In genomic region chr10:116043304-116043703, GRCh38 we compare ENCODE assay signal across 9 cellular contexts.
"Had no signal": no experiment of that assay in that cellular context is flagged by ENCODE, and none has a peak within 500 bp of the region (broad histone marks: within the 10 kb centered on the region; RNA-seq: fewer than 3 reads in every experiment).

No MANE protein-coding gene starts in this region.

- H3K36me3 ChIP-seq: HAP-1 had no signal

- H3K9ac ChIP-seq: GM23248 had no signal

- H3K27ac Mint-ChIP-seq: GM23338, H9, HFFc6 had no signal

- H3K9me3 ChIP-seq: HAP-1 had no signal

- ATAC-seq: GM23338, HCT116 had no signal

- DNase-seq: GM23248, GOT3, H7, H9, HCEC 1CT, HFFc6 had no signal

- H3K4me3 Mint-ChIP-seq: GM23338, H9, HFFc6 had no signal

- H3K4me3 ChIP-seq: GM23248, GM23338, HAP-1 had no signal

- H3K4me2 ChIP-seq: GM23338 had no signal

- H3K4me1 ChIP-seq: HAP-1 had no signal

- H3K9me3 Mint-ChIP-seq: H9, HFFc6 had no signal

- H2AFZ ChIP-seq: GM23248, GM23338 had no signal

- H3K27ac ChIP-seq: GM23248 had no signal
